11 cellular contexts compared by ENCODE assay signal in the genomic region with DNA sequence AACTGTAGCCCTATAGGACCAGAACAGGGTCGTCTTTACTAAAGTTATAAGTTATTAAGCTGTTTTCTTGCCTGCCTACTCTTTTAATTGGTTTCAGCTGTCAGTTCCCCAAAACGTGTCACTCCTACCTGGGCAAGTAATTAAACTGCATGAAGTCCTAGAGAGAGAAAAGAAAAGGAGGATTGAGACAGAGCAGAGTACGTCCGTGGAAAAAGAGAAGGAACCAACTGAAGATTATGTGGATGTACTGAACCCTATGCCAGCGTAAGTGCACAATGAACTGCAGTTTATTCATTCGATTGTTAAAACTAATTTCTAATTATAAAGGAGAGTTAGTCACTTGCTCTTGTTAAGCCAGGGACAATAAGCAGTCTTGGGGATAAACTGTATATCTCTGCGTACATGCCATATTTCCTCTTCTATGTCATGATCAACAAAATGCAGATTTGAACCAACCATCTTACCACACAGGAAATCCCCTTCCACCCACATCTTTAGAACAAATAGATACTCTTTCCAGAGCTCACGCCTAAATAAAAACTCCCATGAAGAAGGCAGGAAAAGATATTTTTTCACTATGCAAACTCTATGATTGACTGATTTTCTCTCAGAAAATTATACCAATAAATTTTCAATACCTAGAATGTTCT. TPM values are rescaled to one million over a fixed set of nuclear protein-coding genes. Genes with fewer than 3 reads are reported as not detected.
DNase-seq lines count a peak whose midpoint lies in the region; ATAC-seq and FAIRE-seq lines count a peak whose summit lies in the region.
"Had no signal": no experiment of that assay in that cellular context is flagged by ENCODE, and none has a peak within 500 bp of the region (broad histone marks: within the 10 kb centered on the region; RNA-seq: fewer than 3 reads in every experiment).

No MANE protein-coding gene starts in this region.

- H3K79me1 ChIP-seq in neuronal stem cell (ENCODE audit: low read depth, low read length), result no peaks in the 10 kb centered on the region

- H2AFZ ChIP-seq in neuronal stem cell (ENCODE audit: low read length), result no peak overlapping the region

- H3K9ac ChIP-seq in neuronal stem cell (ENCODE audit: low read depth, low read length, poor library complexity), result no peak overlapping the region

- H3K4me1 ChIP-seq in neuronal stem cell (ENCODE audit: control insufficient read depth in 2 of 2, insufficient read depth in 1 of 2, low read depth in 1 of 2, low read length in 2 of 2), result no peaks in the 10 kb centered on the region

- H3K36me3 ChIP-seq in neuronal stem cell (replicated peaks in 1 of 2; ENCODE audit: control insufficient read depth in 2 of 2, insufficient read depth in 2 of 2, low read length in 2 of 2), result no peaks in the 10 kb centered on the region

- H3K27ac ChIP-seq in neuronal stem cell (replicated peaks; ENCODE audit: low read length), result no peak overlapping the region

- no peak overlapping the region for H2BK5ac ChIP-seq in neuronal stem cell (ENCODE audit: low read length)

- H4K8ac ChIP-seq in neuronal stem cell (ENCODE audit: low read depth, low read length), result no peak overlapping the region

- H2AK5ac ChIP-seq in neuronal stem cell (ENCODE audit: low read depth, low read length), result no peak overlapping the region

- peak overlapping the region; percentile 49 for H3K4me3 Mint-ChIP-seq in memory B cell

- H3K36me3 Mint-ChIP-seq in memory B cell, result peaks cover 41% of the 10 kb centered on the region

- H3K27ac Mint-ChIP-seq in memory B cell, result peak overlapping the region; percentile 93

- H2BK120ac ChIP-seq in neuronal stem cell (ENCODE audit: low read depth, low read length), result no peak overlapping the region

- no peak for DNase-seq in GM18507 (ENCODE audit: extremely low spot score, insufficient read length, low read depth)
- DNase-seq in memory B cell (ENCODE audit: low spot score in 2 of 2), result peak in 1 of 2 donors; percentile 25
- DNase-seq in Ammon's horn (ENCODE audit: low spot score), result no peak
- DNase-seq in middle frontal gyrus (ENCODE audit: extremely low spot score, low spot score), result no peak
- DNase-seq in T1000 (lab: John Stamatoyannopoulos, UW), result no peak
- no peak for DNase-seq in neuronal stem cell (ENCODE audit: low spot score)
- DNase-seq: activated CD4-positive, alpha-beta T cell treated with anti-CD3 and anti-CD28 coated beads for 1 hour; NCI-H526; stimulated activated CD8-positive, alpha-beta memory T cell treated with anti-CD3 and anti-CD28 coated beads, Interleukin-4, amount 100 ng/mL, for 48 hours had no signal

- no peak overlapping the region for H2BK15ac ChIP-seq in neuronal stem cell (ENCODE audit: low read length)

- no peak overlapping the region for H3K4me3 ChIP-seq in neuronal stem cell (ENCODE audit: low read length in 2 of 2)

- WGBS in neuronal stem cell (ENCODE audit: extremely low coverage in 2 of 2, insufficient read length in 2 of 2, insufficient replicate concordance in 1 of 2), 2 donors, result no CpG with 5 or more reads among the region's 8 CpGs

- H3K18ac ChIP-seq in neuronal stem cell (ENCODE audit: low read length), result no peak overlapping the region

- no peak overlapping the region for H3K4me2 ChIP-seq in neuronal stem cell (ENCODE audit: insufficient read depth, low read length, poor library complexity, severe bottlenecking)

- no peak overlapping the region for H3K23ac ChIP-seq in neuronal stem cell (ENCODE audit: low read depth, low read length, poor library complexity)

- peak; percentile 85 for FAIRE-seq in GM18507 (lab: Jason Lieb, UNC)

- H3K27me3 ChIP-seq in neuronal stem cell (ENCODE audit: control insufficient read depth in 3 of 3, insufficient read depth in 3 of 3, low read depth in 1 of 3, low read length in 3 of 3), result no peaks in the 10 kb centered on the region

- no peak overlapping the region for H2BK12ac ChIP-seq in neuronal stem cell (ENCODE audit: low read length)

- H3K14ac ChIP-seq in neuronal stem cell (ENCODE audit: low read length), result no peak overlapping the region

- H3K27me3 Mint-ChIP-seq in memory B cell, result no peaks in the 10 kb centered on the region

- no peak overlapping the region for H4K91ac ChIP-seq in neuronal stem cell (ENCODE audit: low read depth, low read length, poor library complexity)

- peak; percentile 45 for ATAC-seq in GM21529 (IDR thresholded peaks at IDR 0.05; ENCODE audit: unreplicated experiment)
- peak; percentile 37 for ATAC-seq in HG03571 (IDR thresholded peaks at IDR 0.05; ENCODE audit: unreplicated experiment)
- ATAC-seq in memory B cell (ENCODE audit: low read depth), result peak; percentile 97

- peaks cover 29% of the 10 kb centered on the region for H3K4me1 Mint-ChIP-seq in memory B cell

- no peak overlapping the region for H3K4ac ChIP-seq in neuronal stem cell (ENCODE audit: low read length)

- H3K9me3 Mint-ChIP-seq in memory B cell, result no peaks in the 10 kb centered on the region

- no peaks in the 10 kb centered on the region for H3K9me3 ChIP-seq in neuronal stem cell (replicated peaks in 1 of 2; ENCODE audit: control insufficient read depth in 2 of 2, insufficient read depth in 1 of 2, low read depth in 1 of 2, low read length in 2 of 2)

RNA-seq across cellular contexts. Expression of a gene that starts 22.8 kb away (rescaled TPM):
- polyA plus RNA-seq in neuronal stem cell (2013, experiment 1 of 2), result not detected
- polyA plus RNA-seq in neuronal stem cell (2013, experiment 2 of 2), result not detected

RNA-seq across cellular contexts. Expression of a gene that starts 36.0 kb away (rescaled TPM):
- 23.0 TPM for polyA plus RNA-seq in neuronal stem cell (2013, experiment 1 of 2)
- polyA plus RNA-seq in neuronal stem cell (2013, experiment 2 of 2), result 21.7 TPM

Comparison
In these comparisons a context has a peak if more than half of its experiments do, and no peak if none do; other contexts are left out.
1. ATAC-seq: peak in every context shown above with its lines; median percentile 97 in memory B cell; 45 in GM21529; 37 in HG03571.